ENCODE assay signal across 28 cellular contexts in genomic region chr4:170093978-170094377, GRCh38. TPM values are rescaled to one million over a fixed set of nuclear protein-coding genes. Genes with fewer than 3 reads are reported as not detected.
"Had no signal": no experiment of that assay in that cellular context is flagged by ENCODE, and none has a peak within 500 bp of the region (broad histone marks: within the 10 kb centered on the region; RNA-seq: fewer than 3 reads in every experiment).

No MANE protein-coding gene starts in this region.

- DNase-seq: activated CD4-positive, alpha-beta T cell treated with anti-CD3 and anti-CD28 coated beads for 1 hour; activated CD8-positive, alpha-beta memory T cell treated with anti-CD3 and anti-CD28 coated beads, Interleukin-2, amount 10 ng/mL, durations not matched to agents 7 days and 5 days; activated CD8-positive, alpha-beta T cell treated with anti-CD3 and anti-CD28 coated beads, Interleukin-2, amount 10 ng/mL, durations not matched to agents 7 days and 5 days; activated naive CD4-positive, alpha-beta T cell; activated T-cell treated with anti-CD3 and anti-CD28 coated beads, Interleukin-2, amount 50 U/mL, for 48 hours; endodermal cell; foreskin fibroblast; heart right ventricle; left cardiac atrium; naive thymus-derived CD8-positive, alpha-beta T cell; posterior cingulate gyrus; stimulated activated CD4-positive, alpha-beta T cell treated with anti-CD3 and anti-CD28 coated beads, Interleukin-12 subunit alpha, Interleukin-12 subunit beta, amount 100 ng/mL, for 4 hours; stimulated activated CD4-positive, alpha-beta T cell treated with anti-CD3 and anti-CD28 coated beads, Interleukin-4, amount 100 ng/mL, for 1 hour; stimulated activated naive CD8-positive, alpha-beta T cell treated with anti-CD3 and anti-CD28 coated beads, Interleukin-15, Interleukin-2, amounts not matched to agents 100 U/mL and 50 U/mL, for 24 hours; SW 1271; T-helper 17 cell; T1000; testis; transverse colon had no signal

- H3K27ac ChIP-seq: breast epithelium, heart right ventricle, skin epidermis, testis, transverse colon had no signal

- H3K4me3 ChIP-seq: breast epithelium, heart right ventricle, skin epidermis, testis, transverse colon had no signal

- H3K36me3 Mint-ChIP-seq: naive thymus-derived CD8-positive, alpha-beta T cell had no signal

- H3K4me1 ChIP-seq: breast epithelium had no signal

- ATAC-seq: activated CD8-positive, alpha-beta memory T cell treated with anti-CD3 and anti-CD28 coated beads, Interleukin-2, amount 10 ng/mL, durations not matched to agents 7 days and 5 days; activated CD8-positive, alpha-beta T cell treated with anti-CD3 and anti-CD28 coated beads, Interleukin-2, amount 10 ng/mL, durations not matched to agents 7 days and 5 days; activated naive CD4-positive, alpha-beta T cell treated with anti-CD3 and anti-CD28 coated beads, Interleukin-2, amount 50 U/mL, for 72 hours; esophagus mucosa; heart right ventricle; left cardiac atrium; naive thymus-derived CD8-positive, alpha-beta T cell; sciatic nerve; stimulated activated naive CD8-positive, alpha-beta T cell treated with anti-CD3 and anti-CD28 coated beads, Interleukin-15, Interleukin-2, amounts not matched to agents 100 U/mL and 50 U/mL, for 24 hours; T-helper 17 cell had no signal

- H3K27ac Mint-ChIP-seq: activated CD8-positive, alpha-beta memory T cell treated with anti-CD3 and anti-CD28 coated beads, Interleukin-2, amount 10 ng/mL, durations not matched to agents 7 days and 5 days; activated CD8-positive, alpha-beta T cell treated with anti-CD3 and anti-CD28 coated beads, Interleukin-2, amount 10 ng/mL, durations not matched to agents 7 days and 5 days; activated naive CD4-positive, alpha-beta T cell treated with anti-CD3 and anti-CD28 coated beads, Interleukin-2, amount 50 U/mL, for 72 hours; dendritic cell treated with granulocyte-macrophage colony-stimulating factor and Interleukin-4, amounts not matched to agents 40 ng/mL and 50 ng/mL, for 4 days; endodermal cell; naive thymus-derived CD8-positive, alpha-beta T cell; T-helper 17 cell had no signal

- H3K27me3 ChIP-seq: breast epithelium, testis, transverse colon had no signal

- H3K9me3 Mint-ChIP-seq: activated naive CD4-positive, alpha-beta T cell treated with anti-CD3 and anti-CD28 coated beads, Interleukin-2, amount 50 U/mL, for 72 hours; central memory CD8-positive, alpha-beta T cell; dendritic cell treated with granulocyte-macrophage colony-stimulating factor and Interleukin-4, amounts not matched to agents 40 ng/mL and 50 ng/mL, for 4 days had no signal

- H3K4me1 Mint-ChIP-seq: central memory CD8-positive, alpha-beta T cell had no signal

- H3K36me3 ChIP-seq: breast epithelium, heart right ventricle, transverse colon had no signal

- FAIRE-seq: keratinocyte, urothelium cell line had no signal

- H3K4me3 Mint-ChIP-seq: activated CD8-positive, alpha-beta memory T cell treated with anti-CD3 and anti-CD28 coated beads, Interleukin-2, amount 10 ng/mL, durations not matched to agents 7 days and 5 days; activated CD8-positive, alpha-beta T cell treated with anti-CD3 and anti-CD28 coated beads, Interleukin-2, amount 10 ng/mL, durations not matched to agents 7 days and 5 days; central memory CD8-positive, alpha-beta T cell; dendritic cell treated with granulocyte-macrophage colony-stimulating factor and Interleukin-4, amounts not matched to agents 40 ng/mL and 50 ng/mL, for 4 days; endodermal cell; naive thymus-derived CD8-positive, alpha-beta T cell; T-helper 17 cell had no signal

RNA-seq across cellular contexts. Expression of gene AADAT, which starts 4.2 kb away (rescaled TPM):
- total RNA-seq: activated CD8-positive, alpha-beta memory T cell treated with anti-CD3 and anti-CD28 coated beads, Interleukin-2, amount 10 ng/mL, durations not matched to agents 7 days and 5 days; activated CD8-positive, alpha-beta T cell treated with anti-CD3 and anti-CD28 coated beads, Interleukin-2, amount 10 ng/mL, durations not matched to agents 7 days and 5 days; activated naive CD4-positive, alpha-beta T cell treated with anti-CD3 and anti-CD28 coated beads, Interleukin-2, amount 50 U/mL, for 72 hours; naive thymus-derived CD8-positive, alpha-beta T cell; T-helper 17 cell had no signal
- polyA plus RNA-seq: naive thymus-derived CD8-positive, alpha-beta T cell had no signal
